ENCODE assay signal across 8 cellular contexts in genomic region chr5:177671755-177672690, GRCh38.
DNase-seq lines count a peak whose midpoint lies in the region; ATAC-seq, FAIRE-seq and TF ChIP-seq lines count a peak whose summit lies in the region.
"Not testable (repeated sequence)": the region's sequence is repeated elsewhere in the genome, so short reads cannot be mapped to it uniquely, and the experiment has no call there.

No MANE protein-coding gene starts in this region.

- ATAC-seq in HG02588 (IDR thresholded peaks at IDR 0.05; ENCODE audit: unreplicated experiment) (peak; percentile 66), left lobe of liver (peak; percentile 92)

- in situ Hi-C loops in GM13977 (cut with MboI; ENCODE audit: low pct_unique_long_range_greater_than_20kb, low sequenced_read_pairs, unreplicated experiment): not testable (repeated sequence)

- H3K27ac Mint-ChIP-seq in dendritic cell treated with granulocyte-macrophage colony-stimulating factor and Interleukin-4, amounts not matched to agents 40 ng/mL and 50 ng/mL, for 4 days: not testable (repeated sequence)

- not testable (repeated sequence) for H3K36me3 Mint-ChIP-seq in dendritic cell treated with granulocyte-macrophage colony-stimulating factor and Interleukin-4, amounts not matched to agents 40 ng/mL and 50 ng/mL, for 4 days (ENCODE audit: low read depth)

- not testable (repeated sequence) for FAIRE-seq in urothelium cell line (lab: Jason Lieb, UNC)

- DNase-seq in GM13977 (ENCODE audit: low spot score) (peak; percentile 75), LoVo (ENCODE audit: low spot score) (peak; percentile 46), left lobe of liver (ENCODE audit: low spot score) (peak; percentile 77), urothelium cell line (ENCODE audit: low spot score) (peak; percentile 58)
- DNase-seq in activated CD8-positive, alpha-beta memory T cell treated with anti-CD3 and anti-CD28 coated beads for 24 hours: peak; percentile 88
- peak; percentile 51 to 63 for DNase-seq in stimulated activated CD4-positive, alpha-beta T cell treated with anti-CD3 and anti-CD28 coated beads, Interleukin-12 subunit alpha, Interleukin-12 subunit beta, amount 100 ng/mL, for 24 hours (ENCODE audit: low read depth in 2 of 2)

- peak overlapping the region; percentile 59 for H3K4me3 Mint-ChIP-seq in dendritic cell treated with granulocyte-macrophage colony-stimulating factor and Interleukin-4, amounts not matched to agents 40 ng/mL and 50 ng/mL, for 4 days

- H3K4me1 Mint-ChIP-seq in dendritic cell treated with granulocyte-macrophage colony-stimulating factor and Interleukin-4, amounts not matched to agents 40 ng/mL and 50 ng/mL, for 4 days (ENCODE audit: low read depth): peaks cover 13% of the 10 kb centered on the region

- H3K27me3 Mint-ChIP-seq in dendritic cell treated with granulocyte-macrophage colony-stimulating factor and Interleukin-4, amounts not matched to agents 40 ng/mL and 50 ng/mL, for 4 days: not testable (repeated sequence)

- intact Hi-C loops in dendritic cell treated with granulocyte-macrophage colony-stimulating factor and Interleukin-4, amounts not matched to agents 40 ng/mL and 50 ng/mL, for 4 days (cut with micrococcal nuclease): not testable (repeated sequence)

- not testable (repeated sequence) for TF ChIP-seq CTCF in GM13977 (IDR thresholded peaks at IDR 0.05; ENCODE audit: extremely low read depth, insufficient read depth, missing control alignments)

- not testable (repeated sequence) for H3K9me3 Mint-ChIP-seq in dendritic cell treated with granulocyte-macrophage colony-stimulating factor and Interleukin-4, amounts not matched to agents 40 ng/mL and 50 ng/mL, for 4 days

Comparison
In these comparisons a context has a peak if more than half of its experiments do, and no peak if none do; other contexts are left out.
1. Peak in every context shown above with its lines: DNase-seq and ATAC-seq.